ENCODE assay signal across 19 cellular contexts in genomic region chr17:74220966-74221814, GRCh38. TPM values are rescaled to one million over a fixed set of nuclear protein-coding genes. Genes with fewer than 3 reads are reported as not detected.
DNase-seq lines count a peak whose midpoint lies in the region; ATAC-seq and TF ChIP-seq lines count a peak whose summit lies in the region.
"Had no signal": no experiment of that assay in that cellular context is flagged by ENCODE, and none has a peak within 500 bp of the region (broad histone marks: within the 10 kb centered on the region; RNA-seq: fewer than 3 reads in every experiment).

No MANE protein-coding gene starts in this region.

- no peak overlapping the region for H3K27ac Mint-ChIP-seq in activated naive CD8-positive, alpha-beta T cell treated with anti-CD3 and anti-CD28 coated beads, Interleukin-2, amount 50 U/mL, for 24 hours
- H3K27ac Mint-ChIP-seq in T-cell: no peak overlapping the region

- H3K27me3 Mint-ChIP-seq in activated naive CD8-positive, alpha-beta T cell treated with anti-CD3 and anti-CD28 coated beads, Interleukin-2, amount 50 U/mL, for 24 hours: no peaks in the 10 kb centered on the region
- H3K27me3 Mint-ChIP-seq in T-cell: no peaks in the 10 kb centered on the region
- H3K27me3 Mint-ChIP-seq: CD8-positive, alpha-beta memory T cell had no signal

- no peaks in the 10 kb centered on the region for H3K79me2 ChIP-seq in osteoblast (ENCODE audit: insufficient read depth, low read length)

- intact Hi-C loops in Right ventricle myocardium inferior (cut with DNase I): no loop called here
- intact Hi-C loops in cardiac septum (cut with DNase I): no loop called here
- intact Hi-C loops in colonic mucosa (cut with DNase I): no loop called here

- H3K9me3 Mint-ChIP-seq in activated naive CD8-positive, alpha-beta T cell treated with anti-CD3 and anti-CD28 coated beads, Interleukin-2, amount 50 U/mL, for 24 hours: no peaks in the 10 kb centered on the region
- H3K9me3 Mint-ChIP-seq in T-cell: no peaks in the 10 kb centered on the region
- H3K9me3 Mint-ChIP-seq: CD8-positive, alpha-beta memory T cell had no signal

- H3K4me3 Mint-ChIP-seq in activated naive CD8-positive, alpha-beta T cell treated with anti-CD3 and anti-CD28 coated beads, Interleukin-2, amount 50 U/mL, for 24 hours: no peak overlapping the region
- H3K4me3 Mint-ChIP-seq in T-cell: no peak overlapping the region
- H3K4me3 Mint-ChIP-seq: CD8-positive, alpha-beta memory T cell had no signal

- H3K4me3 ChIP-seq in osteoblast (ENCODE audit: insufficient read depth, low read length) (no peak overlapping the region), colonic mucosa (no peak overlapping the region)
- H3K4me3 ChIP-seq: BLaER1, HAP-1, K562 had no signal

- CTCF ChIA-PET in T-cell (lab: Charles Lee): no interaction called here

- peaks cover 13% of the 10 kb centered on the region for H3K36me3 Mint-ChIP-seq in activated naive CD8-positive, alpha-beta T cell treated with anti-CD3 and anti-CD28 coated beads, Interleukin-2, amount 50 U/mL, for 24 hours (ENCODE audit: low read depth)
- H3K36me3 Mint-ChIP-seq in T-cell: peaks cover 41% of the 10 kb centered on the region

- H3K4me1 Mint-ChIP-seq in activated naive CD8-positive, alpha-beta T cell treated with anti-CD3 and anti-CD28 coated beads, Interleukin-2, amount 50 U/mL, for 24 hours: peaks cover 5% of the 10 kb centered on the region
- H3K4me1 Mint-ChIP-seq in T-cell: peaks cover 2 to 4% (median 2%) of the 10 kb centered on the region in 3 donors

- H3K27ac ChIP-seq in osteoblast (ENCODE audit: low read depth, low read length) (no peak overlapping the region), colonic mucosa (no peak overlapping the region)
- H3K27ac ChIP-seq: BLaER1 had no signal

- TF ChIP-seq CTCF in osteoblast (IDR thresholded peaks at IDR 0.05; ENCODE audit: extremely low read depth, low read depth, low read length): no peak
- no peak for TF ChIP-seq CTCF in colonic mucosa (IDR thresholded peaks at IDR 0.05)

- H3K27me3 ChIP-seq in osteoblast (ENCODE audit: insufficient read depth, low read length) (no peaks in the 10 kb centered on the region), colonic mucosa (no peaks in the 10 kb centered on the region)
- H3K27me3 ChIP-seq: BLaER1 had no signal

- no peak overlapping the region for H3K4me2 ChIP-seq in osteoblast (ENCODE audit: insufficient read depth, low read length)
- H3K4me2 ChIP-seq: BLaER1 had no signal

- peak; percentile 45 for DNase-seq in Right ventricle myocardium inferior (ENCODE audit: missing footprints)
- no peak for DNase-seq in cardiac septum (ENCODE audit: low spot score)
- DNase-seq in cerebellar nuclear complex (lab: John Stamatoyannopoulos, UW): peak; percentile 55 to 81
- DNase-seq in osteoblast (ENCODE audit: insufficient read length, low spot score, missing footprints): peak; percentile 3
- no peak for DNase-seq in activated naive CD8-positive, alpha-beta T cell treated with anti-CD3 and anti-CD28 coated beads, Interleukin-2, amount 50 U/mL, for 24 hours
- no peak for DNase-seq in colonic mucosa
- no peak for DNase-seq in T-cell
- DNase-seq: 8988T; AML-193; CD8-positive, alpha-beta memory T cell; DMS153; DMS79 treated with DMSO at 0.1 percent for 48 hours; EL; GDM1; GOT3 had no signal

- no peak overlapping the region for H3K9ac ChIP-seq in colonic mucosa (ENCODE audit: low read depth in 2 of 2, low read length in 2 of 2)
- H3K9ac ChIP-seq: BLaER1 had no signal

- no peaks in the 10 kb centered on the region for H3K36me3 ChIP-seq in osteoblast (ENCODE audit: insufficient read depth, low read length)
- no peaks in the 10 kb centered on the region for H3K36me3 ChIP-seq in colonic mucosa

- no peaks in the 10 kb centered on the region for H4K20me1 ChIP-seq in osteoblast (ENCODE audit: insufficient read depth, low read length)

- POLR2A ChIA-PET in T-cell (lab: Charles Lee): no interaction called here

- H3K9me3 ChIP-seq in osteoblast (ENCODE audit: low read depth, low read length) (no peaks in the 10 kb centered on the region), colonic mucosa (no peaks in the 10 kb centered on the region)
- H3K9me3 ChIP-seq: BLaER1, HAP-1 had no signal

- no peak for ATAC-seq in Right ventricle myocardium inferior
- no peak for ATAC-seq in activated naive CD8-positive, alpha-beta T cell treated with anti-CD3 and anti-CD28 coated beads, Interleukin-2, amount 50 U/mL, for 24 hours
- ATAC-seq in T-cell (replicated peaks in 1 of 4): no peak
- ATAC-seq: K562 had no signal

- no peak overlapping the region for H2AFZ ChIP-seq in osteoblast (ENCODE audit: low read length)

- no peaks in the 10 kb centered on the region for H3K4me1 ChIP-seq in osteoblast (ENCODE audit: insufficient read depth, low read length)
- no peaks in the 10 kb centered on the region for H3K4me1 ChIP-seq in colonic mucosa
- H3K4me1 ChIP-seq: HAP-1 had no signal

RNA-seq across cellular contexts. Expression of gene TTYH2, which starts 7.8 kb away (rescaled TPM):
- total RNA-seq in Right ventricle myocardium inferior (39.2 TPM), cardiac septum (17.9 TPM), osteoblast (1.2 and 1.4 TPM in 2 replicates), colonic mucosa (1 to 10 TPM in 1 of 2 donors, under 1 TPM in 1; 0.86 to 2.9 TPM), T-cell (10 to 100 TPM; 10.0 to 21.7 (median 16.0) TPM)

RNA-seq across cellular contexts. Expression of gene RPL38, which starts 17.7 kb away (rescaled TPM):
- total RNA-seq in Right ventricle myocardium inferior (747 TPM), cardiac septum (575 TPM), osteoblast (470 and 728 TPM in 2 replicates), colonic mucosa (100 to 1,000 TPM; 723 to 795 TPM), T-cell (1,000 to 10,000 TPM; 1,569 to 1,786 (median 1,717) TPM)

RNA-seq across cellular contexts. Expression of gene DNAI2, which starts 52.8 kb away (rescaled TPM):
- not detected for total RNA-seq in Right ventricle myocardium inferior
- not detected for total RNA-seq in cardiac septum
- total RNA-seq in osteoblast: not detected in 2 replicates
- total RNA-seq in colonic mucosa: not detected
- 1 to 10 TPM in 4 of 5 donors, under 1 TPM in 1; 0.80 to 5.3 (median 1.7) TPM for total RNA-seq in T-cell
- total RNA-seq: HT1080, K562 had no signal

Comparison
In these comparisons a context has a peak if more than half of its experiments do, and no peak if none do; other contexts are left out.
1. DNase-seq: peak in Right ventricle myocardium inferior (single experiment), cerebellar nuclear complex (2 of 2) and osteoblast (single experiment); none in cardiac septum (single experiment), activated naive CD8-positive, alpha-beta T cell treated with anti-CD3 and anti-CD28 coated beads, Interleukin-2, amount 50 U/mL, for 24 hours (single experiment), colonic mucosa (single experiment) and T-cell (0 of 34).